In the genomic region with DNA sequence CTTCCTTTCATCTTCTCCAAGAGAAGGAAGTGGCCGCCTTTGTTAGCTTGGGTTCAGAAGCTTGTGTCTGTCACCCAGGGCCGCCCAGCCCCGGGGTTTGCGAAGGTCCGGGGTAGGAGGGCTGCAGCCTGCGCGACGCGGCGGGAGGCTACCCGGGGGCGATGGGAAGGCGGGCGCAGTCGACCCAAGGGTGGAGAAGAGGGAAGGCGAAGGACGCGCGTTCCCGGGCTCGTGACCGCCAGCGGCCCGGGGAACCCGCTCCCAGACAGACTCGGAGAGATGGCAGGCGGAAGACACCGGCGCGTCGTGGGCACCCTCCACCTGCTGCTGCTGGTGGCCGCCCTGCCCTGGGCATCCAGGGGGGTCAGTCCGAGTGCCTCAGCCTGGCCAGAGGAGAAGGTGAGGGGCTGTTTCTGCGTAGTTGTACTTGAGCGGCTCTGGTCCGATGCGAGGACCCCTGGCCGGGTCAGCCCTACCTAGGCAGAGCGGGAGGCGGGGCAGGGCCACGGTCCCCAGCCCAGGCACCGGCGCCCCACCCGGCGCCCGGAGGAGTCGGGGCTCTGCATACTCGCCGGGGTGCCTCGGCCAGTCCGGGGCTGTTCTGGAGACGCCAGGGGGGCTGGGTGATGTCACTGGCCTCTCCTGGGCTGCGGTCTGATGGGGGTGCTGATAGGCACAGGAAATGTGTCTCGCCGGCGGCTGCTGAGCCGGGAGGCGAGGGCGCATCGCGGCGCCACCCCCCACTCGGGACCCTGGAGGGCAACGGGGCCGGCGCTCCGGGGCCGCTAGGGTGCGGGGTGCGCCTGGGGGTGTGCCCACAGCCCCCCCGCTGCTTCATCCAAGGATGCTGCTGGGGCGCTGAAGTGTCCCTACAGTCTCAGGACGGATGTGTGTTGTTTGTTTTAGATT, we compare ENCODE assay signal across 8 cellular contexts. TPM values are rescaled to one million over a fixed set of nuclear protein-coding genes. Genes with fewer than 3 reads are reported as not detected.
DNase-seq lines count a peak whose midpoint lies in the region; ATAC-seq and TF ChIP-seq lines count a peak whose summit lies in the region.

A gene (plus strand): TSS at position 178 of the 909 bp plus-strand sequence. CDS start 102 bp downstream, at position 280.

- peaks cover 50% of the 10 kb centered on the region for H3K4me1 Mint-ChIP-seq in endothelial cell (ENCODE audit: unreplicated experiment)
- peaks cover 31% of the 10 kb centered on the region for H3K4me1 Mint-ChIP-seq in stimulated activated naive CD8-positive, alpha-beta T cell treated with anti-CD3 and anti-CD28 coated beads, Interleukin-15, Interleukin-2, amounts not matched to agents 100 ng/mL and 50 ng/mL, for 24 hours (ENCODE audit: low read depth)

- no peak for TF ChIP-seq CTCF in endothelial cell (IDR thresholded peaks at IDR 0.05; ENCODE audit: unreplicated experiment)

- H3K36me3 Mint-ChIP-seq in endothelial cell (ENCODE audit: low read depth, unreplicated experiment), result no peaks in the 10 kb centered on the region
- H3K36me3 Mint-ChIP-seq in stimulated activated naive CD8-positive, alpha-beta T cell treated with anti-CD3 and anti-CD28 coated beads, Interleukin-15, Interleukin-2, amounts not matched to agents 100 ng/mL and 50 ng/mL, for 24 hours (ENCODE audit: low read depth), result no peaks in the 10 kb centered on the region

- H3K27me3 Mint-ChIP-seq in endothelial cell (ENCODE audit: unreplicated experiment), result peaks cover 5% of the 10 kb centered on the region
- peaks cover 62% of the 10 kb centered on the region for H3K27me3 Mint-ChIP-seq in stimulated activated naive CD8-positive, alpha-beta T cell treated with anti-CD3 and anti-CD28 coated beads, Interleukin-15, Interleukin-2, amounts not matched to agents 100 ng/mL and 50 ng/mL, for 24 hours

- DNase-seq in DMS 273 (lab: John Stamatoyannopoulos, UW; ENCODE audit: unreplicated experiment), result peak; percentile 69
- no peak for DNase-seq in DMS 273 treated with DMSO at 0.1 percent for 48 hours (lab: John Stamatoyannopoulos, UW)
- DNase-seq in NAMALWA (ENCODE audit: low spot score), result peak; percentile 35
- DNase-seq in activated CD8-positive, alpha-beta memory T cell treated with anti-CD3 and anti-CD28 coated beads for 24 hours, result peak; percentile 84
- DNase-seq in endothelial cell (ENCODE audit: low spot score), result peak; percentile 63
- DNase-seq in mucosa of gallbladder (ENCODE audit: low spot score), result peak; percentile 22

- H3K4me3 Mint-ChIP-seq in endothelial cell (ENCODE audit: unreplicated experiment), result peak within 1 kb of the TSS; percentile 92
- peak within 1 kb of the TSS; percentile 83 for H3K4me3 Mint-ChIP-seq in stimulated activated naive CD8-positive, alpha-beta T cell treated with anti-CD3 and anti-CD28 coated beads, Interleukin-15, Interleukin-2, amounts not matched to agents 100 ng/mL and 50 ng/mL, for 24 hours

- H3K9me3 Mint-ChIP-seq in endothelial cell (ENCODE audit: unreplicated experiment), result no peaks in the 10 kb centered on the region
- H3K9me3 Mint-ChIP-seq in stimulated activated naive CD8-positive, alpha-beta T cell treated with anti-CD3 and anti-CD28 coated beads, Interleukin-15, Interleukin-2, amounts not matched to agents 100 ng/mL and 50 ng/mL, for 24 hours, result no peaks in the 10 kb centered on the region

- H3K27ac Mint-ChIP-seq in endothelial cell (ENCODE audit: unreplicated experiment), result peak within 1 kb of the TSS; percentile 65
- peak within 1 kb of the TSS; percentile 52 for H3K27ac Mint-ChIP-seq in stimulated activated naive CD8-positive, alpha-beta T cell treated with anti-CD3 and anti-CD28 coated beads, Interleukin-15, Interleukin-2, amounts not matched to agents 100 ng/mL and 50 ng/mL, for 24 hours

- no peak for ATAC-seq in HG03039 (IDR thresholded peaks at IDR 0.05; ENCODE audit: unreplicated experiment)

RNA-seq across cellular contexts. Expression of the gene that starts here (rescaled TPM):
- total RNA-seq in endothelial cell (ENCODE audit: unreplicated experiment) (50.6 TPM), mucosa of gallbladder (7.9 TPM)
